In the genomic region with DNA sequence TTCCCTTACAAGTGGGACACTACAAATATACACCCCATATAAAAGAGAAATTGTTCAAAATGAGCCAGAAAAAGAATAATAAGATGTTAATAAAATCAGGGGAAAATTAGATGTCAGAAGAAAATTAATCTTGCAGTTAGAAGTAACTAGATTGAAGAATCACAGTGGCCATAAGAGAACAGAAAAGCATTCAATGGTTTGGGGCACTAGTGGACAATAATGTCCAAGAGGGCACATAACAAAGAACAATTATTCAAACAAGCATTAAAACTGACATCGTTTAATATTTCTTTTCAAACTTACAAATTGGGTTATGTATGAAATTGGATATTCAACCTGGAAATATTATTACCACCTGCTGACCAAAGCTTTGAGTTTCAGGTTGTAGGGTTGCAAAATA, we compare ENCODE assay signal across 20 cellular contexts. TPM values are rescaled to one million over a fixed set of nuclear protein-coding genes. Genes with fewer than 3 reads are reported as not detected.
A peak's percentile ranks its signal among the peaks of the same experiment; 100 is the strongest.
DNase-seq lines count a peak whose midpoint lies in the region; ATAC-seq and TF ChIP-seq lines count a peak whose summit lies in the region.
"Had no signal": no experiment of that assay in that cellular context is flagged by ENCODE, and none has a peak within 500 bp of the region (broad histone marks: within the 10 kb centered on the region; RNA-seq: fewer than 3 reads in every experiment).

No MANE protein-coding gene starts in this region.

- DNase-seq in Karpas-422 = no peak
- DNase-seq in dorsolateral prefrontal cortex = no peak
- no peak for DNase-seq in psoas muscle
- no peak for DNase-seq in substantia nigra (lab: John Stamatoyannopoulos, UW)
- DNase-seq in uterus = no peak
- no peak for DNase-seq in SHP77 (lab: John Stamatoyannopoulos, UW)
- DNase-seq in HPDE6-E6E7 (ENCODE audit: extremely low spot score) = no peak
- no peak for DNase-seq in activated naive CD4-positive, alpha-beta T cell treated with anti-CD3 and anti-CD28 coated beads, Interleukin-2, amount 10 ng/mL, durations not matched to agents 7 days and 5 days
- DNase-seq: Caco-2; CD4-positive, CD25-positive, alpha-beta regulatory T cell; CD8-positive, alpha-beta T cell; DMS153; DND-41; GOT3; HFFc6 had no signal

- H2AFZ ChIP-seq in Karpas-422 (ENCODE audit: low read length) = no peak overlapping the region

- 17 to 44% (median 26%) methylated on average over 1 of the region's 1 CpG for WGBS in psoas muscle, 3 donors

- CTCF ChIA-PET in activated naive CD4-positive, alpha-beta T cell treated with anti-CD3 and anti-CD28 coated beads, Interleukin-2, amount 10 ng/mL, durations not matched to agents 7 days and 5 days (lab: Charles Lee) = interaction anchor here (0.6 kb wide), 1 partner anchor 630 kb away, joined by 3 read pairs; no protein-coding TSS in a partner anchor

- H3K9ac ChIP-seq in Karpas-422 (ENCODE audit: low read length) = no peak overlapping the region
- H3K9ac ChIP-seq: BLaER1 had no signal

- no peak for TF ChIP-seq POLR2A in uterus (IDR thresholded peaks at IDR 0.05)

- H3K4me1 Mint-ChIP-seq in activated naive CD4-positive, alpha-beta T cell treated with anti-CD3 and anti-CD28 coated beads, Interleukin-2, amount 10 ng/mL, durations not matched to agents 7 days and 5 days = no peaks in the 10 kb centered on the region
- H3K4me1 Mint-ChIP-seq: CD4-positive, CD25-positive, alpha-beta regulatory T cell had no signal

- no peak for ATAC-seq in psoas muscle
- ATAC-seq: CD8-positive, alpha-beta T cell had no signal

- H3K4me3 ChIP-seq in Karpas-422 (ENCODE audit: low read length) (no peak overlapping the region), dorsolateral prefrontal cortex (peak overlapping the region in 1 of 59 donors; percentile 4), psoas muscle (no peak overlapping the region), uterus (no peak overlapping the region)
- H3K4me3 ChIP-seq: BLaER1, HAP-1 had no signal

- H3K4me1 ChIP-seq in Karpas-422 (ENCODE audit: low read length) (peaks cover 50% of the 10 kb centered on the region), psoas muscle (peaks cover 44% of the 10 kb centered on the region), uterus (peaks cover 0 to 2% of the 10 kb centered on the region in 2 donors)

- no peaks in the 10 kb centered on the region for H4K20me1 ChIP-seq in Karpas-422 (ENCODE audit: insufficient read depth, low read depth, low read length)

- no peak overlapping the region for H3K4me3 Mint-ChIP-seq in activated naive CD4-positive, alpha-beta T cell treated with anti-CD3 and anti-CD28 coated beads, Interleukin-2, amount 10 ng/mL, durations not matched to agents 7 days and 5 days
- H3K4me3 Mint-ChIP-seq: B cell; CD4-positive, CD25-positive, alpha-beta regulatory T cell; CD8-positive, alpha-beta T cell; HFFc6 had no signal

- no peaks in the 10 kb centered on the region for H3K27me3 Mint-ChIP-seq in activated naive CD4-positive, alpha-beta T cell treated with anti-CD3 and anti-CD28 coated beads, Interleukin-2, amount 10 ng/mL, durations not matched to agents 7 days and 5 days
- H3K27me3 Mint-ChIP-seq: B cell; CD4-positive, CD25-positive, alpha-beta regulatory T cell had no signal

- TF ChIP-seq CTCF in dorsolateral prefrontal cortex (IDR thresholded peaks at IDR 0.05 in 54 of 56, conservative IDR thresholded peaks at IDR 0.05 in 2 of 56; ENCODE audit: low read depth in 1 of 56, partially characterized antibody in 56 of 56) (peak in 3 of 56 donors; percentile 6 to 17 (median 9)), psoas muscle (IDR thresholded peaks at IDR 0.05) (no peak), uterus (IDR thresholded peaks at IDR 0.05) (no peak)

- no peaks in the 10 kb centered on the region for H3K9me2 ChIP-seq in Karpas-422 (replicated peaks; ENCODE audit: insufficient read depth, low read length)

- no peaks in the 10 kb centered on the region for H3K9me3 Mint-ChIP-seq in activated naive CD4-positive, alpha-beta T cell treated with anti-CD3 and anti-CD28 coated beads, Interleukin-2, amount 10 ng/mL, durations not matched to agents 7 days and 5 days
- H3K9me3 Mint-ChIP-seq: CD8-positive, alpha-beta T cell; HFFc6 had no signal

- H3K36me3 Mint-ChIP-seq in activated naive CD4-positive, alpha-beta T cell treated with anti-CD3 and anti-CD28 coated beads, Interleukin-2, amount 10 ng/mL, durations not matched to agents 7 days and 5 days = no peaks in the 10 kb centered on the region
- H3K36me3 Mint-ChIP-seq: CD4-positive, CD25-positive, alpha-beta regulatory T cell; CD8-positive, alpha-beta T cell had no signal

- H3K27ac ChIP-seq in Karpas-422 (ENCODE audit: low read length) = peak overlapping the region; percentile 24; the same call in 1 of the 2 replicates
- H3K27ac ChIP-seq in dorsolateral prefrontal cortex = peak overlapping the region in 49 of 59 donors; percentile 3 to 87 (median 62)
- peak overlapping the region; percentile 53 for H3K27ac ChIP-seq in psoas muscle
- peak overlapping the region; percentile 16 for H3K27ac ChIP-seq in substantia nigra (ENCODE audit: low read depth, low read length, poor library complexity, severe bottlenecking)
- no peak overlapping the region for H3K27ac ChIP-seq in uterus
- H3K27ac ChIP-seq: 22Rv1, BLaER1, C4-2B had no signal

- no peak overlapping the region for H3K4me2 ChIP-seq in Karpas-422 (ENCODE audit: low read depth, low read length, poor library complexity, severe bottlenecking)
- H3K4me2 ChIP-seq: BLaER1 had no signal

- H3K27ac Mint-ChIP-seq in activated naive CD4-positive, alpha-beta T cell treated with anti-CD3 and anti-CD28 coated beads, Interleukin-2, amount 10 ng/mL, durations not matched to agents 7 days and 5 days = no peak overlapping the region
- H3K27ac Mint-ChIP-seq: B cell; CD4-positive, CD25-positive, alpha-beta regulatory T cell; CD8-positive, alpha-beta T cell; HFFc6 had no signal

- H3K27me3 ChIP-seq in Karpas-422 (ENCODE audit: low read length) (no peaks in the 10 kb centered on the region), dorsolateral prefrontal cortex (no peaks in the 10 kb centered on the region), psoas muscle (ENCODE audit: insufficient read depth in 3 of 3, low read length in 2 of 3) (no peaks in the 10 kb centered on the region), uterus (no peaks in the 10 kb centered on the region)
- H3K27me3 ChIP-seq: BLaER1 had no signal

- peaks cover 59% of the 10 kb centered on the region for H3K36me3 ChIP-seq in Karpas-422 (ENCODE audit: insufficient read depth, low read length)
- H3K36me3 ChIP-seq in psoas muscle (ENCODE audit: insufficient read depth in 1 of 2, low read depth in 1 of 2) = no peaks in the 10 kb centered on the region
- H3K36me3 ChIP-seq in uterus = no peaks in the 10 kb centered on the region
- H3K36me3 ChIP-seq: HAP-1 had no signal

- peaks cover 94% of the 10 kb centered on the region for H3K79me2 ChIP-seq in Karpas-422 (ENCODE audit: low read length)

- intact Hi-C loops in dorsolateral prefrontal cortex (cut with DNase I) (no loop called here), psoas muscle (cut with DNase I) (loop anchor here in 1 of 2 donors (10.0 kb wide), 1 partner anchor 50 kb away; no protein-coding TSS in a partner anchor), uterus (cut with DNase I; ENCODE audit: low total_unique reads) (no loop called here)

- H3K9me3 ChIP-seq in Karpas-422 (ENCODE audit: low read length) = no peaks in the 10 kb centered on the region
- H3K9me3 ChIP-seq in psoas muscle = no peaks in the 10 kb centered on the region
- no peaks in the 10 kb centered on the region for H3K9me3 ChIP-seq in uterus
- H3K9me3 ChIP-seq: Caco-2, HAP-1 had no signal

RNA-seq across cellular contexts. Expression of gene TCF4, which starts 12.9 kb away (rescaled TPM):
- 181 and 261 TPM in 2 replicates for total RNA-seq in Karpas-422 (2014; rRNA removed; shearing (Covaris generic); ENCODE audit: low replicate concordance)
- total RNA-seq in dorsolateral prefrontal cortex = 100 to 1,000 TPM; 194 to 363 (median 265) TPM
- 10 to 100 TPM; 36.8 to 68.9 (median 55.1) TPM for total RNA-seq in psoas muscle
- polyA plus RNA-seq in psoas muscle = 10 to 100 TPM in 1 of 3 donors, 1 to 10 TPM in 2; 8.6 to 23.9 (median 8.9) TPM
- 100 to 1,000 TPM; 123 to 514 (median 163) TPM for total RNA-seq in uterus

Comparison
In these comparisons a context has a peak if more than half of its experiments do, and no peak if none do; other contexts are left out.
1. H3K27ac ChIP-seq: peak in Karpas-422 (single experiment), dorsolateral prefrontal cortex (49 of 59), psoas muscle (single experiment) and substantia nigra (single experiment); none in uterus (0 of 2).